In genomic region chrX:10173331-10173900, GRCh38 we compare ENCODE assay signal across 9 cellular contexts. TPM values are rescaled to one million over a fixed set of nuclear protein-coding genes. Genes with fewer than 3 reads are reported as not detected.
DNase-seq lines count a peak whose midpoint lies in the region; ATAC-seq and TF ChIP-seq lines count a peak whose summit lies in the region.
"Had no signal": no experiment of that assay in that cellular context is flagged by ENCODE, and none has a peak within 500 bp of the region (broad histone marks: within the 10 kb centered on the region; RNA-seq: fewer than 3 reads in every experiment).

No MANE protein-coding gene starts in this region.

- H3K36me3 ChIP-seq in Caco-2 (ENCODE audit: control insufficient read depth, insufficient read depth, low read length) (no peaks in the 10 kb centered on the region), esophagus squamous epithelium (no peaks in the 10 kb centered on the region)
- H3K36me3 ChIP-seq: tibial artery had no signal

- 35 to 69% methylated on average over 4 to 9 of the region's 19 CpGs for WGBS in esophagus squamous epithelium, 2 donors

- TF ChIP-seq CTCF in Caco-2 (IDR thresholded peaks at IDR 0.05; ENCODE audit: insufficient read depth in 1 of 2, low read depth in 1 of 2, low read length in 1 of 2, severe bottlenecking in 1 of 2, unreplicated experiment in 1 of 2) (no peak), esophagus squamous epithelium (IDR thresholded peaks at IDR 0.05) (no peak)

- CTCF ChIA-PET in Caco-2 (lab: Charles Lee) = no interaction called here

- no peak overlapping the region for H3K4me3 ChIP-seq in Caco-2 (ENCODE audit: low read depth, low read length)
- H3K4me3 ChIP-seq in esophagus squamous epithelium = peak overlapping the region in 2 of 4 donors; percentile 4 to 21

- POLR2A ChIA-PET in Caco-2 (lab: Charles Lee) = no interaction called here

- H3K27ac ChIP-seq in esophagus squamous epithelium = peak overlapping the region in 2 of 4 donors; percentile 4 to 25
- H3K27ac ChIP-seq: tibial artery had no signal

- H3K27me3 Mint-ChIP-seq in Caco-2 (ENCODE audit: insufficient read depth, unreplicated experiment) = no peaks in the 10 kb centered on the region

- DNase-seq in Caco-2 = peak in 1 of 2 experiments; percentile 41
- peak; percentile 85 for DNase-seq in NCI-H226
- peak; percentile 22 for DNase-seq in occipital lobe (lab: John Stamatoyannopoulos, UW)
- DNase-seq in esophagus squamous epithelium (lab: John Stamatoyannopoulos, UW) = no peak
- DNase-seq in activated T-cell treated with anti-CD3 and anti-CD28 coated beads, Interleukin-2, amount 50 U/mL, for 1 hour = no peak

- H3K27me3 ChIP-seq in Caco-2 (replicated peaks; ENCODE audit: control insufficient read depth, insufficient read depth, low read length) (no peaks in the 10 kb centered on the region), esophagus squamous epithelium (no peaks in the 10 kb centered on the region)
- H3K27me3 ChIP-seq: tibial artery had no signal

- BruUV-seq in Caco-2 (replicated peaks; lab: Mats Ljungman, UMichigan) = no TSS peak

- no peak for TF ChIP-seq POLR2A in esophagus squamous epithelium (IDR thresholded peaks at IDR 0.05)

- H3K9me3 ChIP-seq in Caco-2 = no peaks in the 10 kb centered on the region
- H3K9me3 ChIP-seq in esophagus squamous epithelium = no peaks in the 10 kb centered on the region
- H3K9me3 ChIP-seq: tibial artery had no signal

- no peaks in the 10 kb centered on the region for H3K36me3 Mint-ChIP-seq in Caco-2 (ENCODE audit: insufficient read depth, unreplicated experiment)

- peak overlapping the region; percentile 57 for H3K4me3 Mint-ChIP-seq in Caco-2 (ENCODE audit: unreplicated experiment)

- peaks cover 10% of the 10 kb centered on the region for H3K4me1 ChIP-seq in Caco-2
- H3K4me1 ChIP-seq in esophagus squamous epithelium = peaks cover 5 to 57% (median 15%) of the 10 kb centered on the region in 3 donors

- intact Hi-C loops in Caco-2 (cut with micrococcal nuclease; ENCODE audit: unreplicated experiment) = no loop called here
- intact Hi-C loops in esophagus squamous epithelium (cut with DNase I) = no loop called here

- ATAC-seq in esophagus mucosa (peak; percentile 76), GM18517 (IDR thresholded peaks at IDR 0.05; ENCODE audit: unreplicated experiment) (no peak), GM21825 (IDR thresholded peaks at IDR 0.05; ENCODE audit: unreplicated experiment) (no peak)

- peaks cover 23% of the 10 kb centered on the region for H3K4me1 Mint-ChIP-seq in Caco-2 (ENCODE audit: low read depth, unreplicated experiment)

- H3K27ac Mint-ChIP-seq in Caco-2 (ENCODE audit: unreplicated experiment) = peak overlapping the region; percentile 65

- no peaks in the 10 kb centered on the region for H3K9me3 Mint-ChIP-seq in Caco-2 (ENCODE audit: unreplicated experiment)

RNA-seq across cellular contexts. Expression of gene CLCN4, which starts 16.6 kb away (rescaled TPM):
- total RNA-seq in Caco-2 (2022) (10.0 and 11.1 TPM in 2 replicates), esophagus mucosa (0.84 TPM), occipital lobe (68.6 TPM), esophagus squamous epithelium (1 to 10 TPM in 1 of 4 donors, under 1 TPM in 3; 0.04 to 3.1 (median 0.53) TPM)

Comparison
In these comparisons a context has a peak if more than half of its experiments do, and no peak if none do; other contexts are left out.
1. DNase-seq: peak in NCI-H226 (single experiment) and occipital lobe (single experiment); none in esophagus squamous epithelium (single experiment) and activated T-cell treated with anti-CD3 and anti-CD28 coated beads, Interleukin-2, amount 50 U/mL, for 1 hour (single experiment).